In the genomic region with DNA sequence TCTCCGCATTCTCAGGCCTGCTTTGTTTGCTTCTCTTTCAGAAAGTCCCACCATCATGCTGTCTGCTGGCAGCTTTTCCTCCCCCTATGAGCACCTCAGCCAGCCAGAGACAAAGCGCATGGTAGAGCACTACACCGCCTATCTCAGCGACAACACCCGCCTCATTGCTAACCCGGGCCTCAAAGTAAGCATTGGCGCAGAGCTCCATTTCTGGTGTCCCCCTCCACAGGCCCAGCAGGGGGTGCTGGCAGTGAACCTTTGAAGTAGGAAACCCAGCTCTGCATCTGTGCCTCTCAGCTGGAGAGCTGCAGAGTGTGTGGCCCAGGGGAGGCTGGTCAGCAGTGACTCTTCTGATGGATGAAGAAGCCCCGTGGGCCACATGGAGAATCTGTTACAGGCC, we compare ENCODE assay signal across 9 cellular contexts.
A peak's percentile ranks its signal among the peaks of the same experiment; 100 is the strongest.
DNase-seq lines count a peak whose midpoint lies in the region; ATAC-seq and TF ChIP-seq lines count a peak whose summit lies in the region.
"Had no signal": no experiment of that assay in that cellular context is flagged by ENCODE, and none has a peak within 500 bp of the region (broad histone marks: within the 10 kb centered on the region; RNA-seq: fewer than 3 reads in every experiment).

No MANE protein-coding gene starts in this region.

- DNase-seq in AG04449 (ENCODE audit: low read depth, low spot score) (no peak), GM12865 (ENCODE audit: low read depth) (peak; percentile 14), NT2/D1 (ENCODE audit: low read depth, low spot score) (peak; percentile 44), epithelial cell of proximal tubule (ENCODE audit: low read depth) (no peak), NCI-H2196 (lab: John Stamatoyannopoulos, UW; ENCODE audit: unreplicated experiment) (no peak), SIG-M5 (lab: John Stamatoyannopoulos, UW) (no peak)
- DNase-seq: mucosa of descending colon had no signal

- H3K4me1 ChIP-seq in NT2/D1 (ENCODE audit: insufficient read depth, insufficient read length), result peaks cover 6% of the 10 kb centered on the region

- no peak overlapping the region for H3K9ac ChIP-seq in NT2/D1 (ENCODE audit: insufficient read length, low read depth)

- POLR2A ChIA-PET in AG04449 (lab: Yijun Ruan, JAX), result no interaction called here

- no peaks in the 10 kb centered on the region for H3K27me3 ChIP-seq in NT2/D1 (ENCODE audit: insufficient read depth, insufficient read length)

- H3K4me3 ChIP-seq in AG04449 (ENCODE audit: low read depth, low read length) (no peak overlapping the region), GM12865 (ENCODE audit: low read depth, low read length) (no peak overlapping the region), NT2/D1 (ENCODE audit: insufficient read length, low read depth) (no peak overlapping the region), epithelial cell of proximal tubule (ENCODE audit: low read depth, low read length) (no peak overlapping the region)
- H3K4me3 ChIP-seq: mucosa of descending colon had no signal

- no peaks in the 10 kb centered on the region for H3K9me3 ChIP-seq in NT2/D1 (ENCODE audit: insufficient read depth, low read length)
- H3K9me3 ChIP-seq: mucosa of descending colon had no signal

- peaks cover 85% of the 10 kb centered on the region for H3K36me3 ChIP-seq in NT2/D1 (ENCODE audit: insufficient read depth, insufficient read length, low read length)

- CTCF ChIA-PET in AG04449 (lab: Yijun Ruan, JAX), result interaction anchor here (0.5 to 5.2 kb wide), 4 partner anchors 12 to 395 kb away, joined by 3 to 45 read pairs (median 3); no protein-coding TSS in a partner anchor

- peak; percentile 29 for TF ChIP-seq CTCF in AG04449 (IDR thresholded peaks at IDR 0.05; ENCODE audit: insufficient read depth, low read length, missing control alignments)
- peak; percentile 27 for TF ChIP-seq CTCF in GM12865 (IDR thresholded peaks at IDR 0.05; ENCODE audit: insufficient read depth, low read depth, low read length, missing control alignments)
- peak; percentile 50 for TF ChIP-seq CTCF in epithelial cell of proximal tubule (conservative IDR thresholded peaks at IDR 0.05; ENCODE audit: low read depth, low read length)

- ATAC-seq in HG02884 (IDR thresholded peaks at IDR 0.05; ENCODE audit: unreplicated experiment) (no peak), HG03439 (IDR thresholded peaks at IDR 0.05; ENCODE audit: unreplicated experiment) (no peak)
- ATAC-seq: mucosa of descending colon had no signal

Comparison
In these comparisons a context has a peak if more than half of its experiments do, and no peak if none do; other contexts are left out.
1. DNase-seq: peak in GM12865 (single experiment) and NT2/D1 (single experiment); none in AG04449 (single experiment), epithelial cell of proximal tubule (single experiment), NCI-H2196 (single experiment) and SIG-M5 (single experiment).
2. Peak in every context shown above with its lines, with median percentiles within 50 percentile points of each other: CTCF ChIP-seq.